ENCODE assay signal across 1 cellular context in the genomic region with DNA sequence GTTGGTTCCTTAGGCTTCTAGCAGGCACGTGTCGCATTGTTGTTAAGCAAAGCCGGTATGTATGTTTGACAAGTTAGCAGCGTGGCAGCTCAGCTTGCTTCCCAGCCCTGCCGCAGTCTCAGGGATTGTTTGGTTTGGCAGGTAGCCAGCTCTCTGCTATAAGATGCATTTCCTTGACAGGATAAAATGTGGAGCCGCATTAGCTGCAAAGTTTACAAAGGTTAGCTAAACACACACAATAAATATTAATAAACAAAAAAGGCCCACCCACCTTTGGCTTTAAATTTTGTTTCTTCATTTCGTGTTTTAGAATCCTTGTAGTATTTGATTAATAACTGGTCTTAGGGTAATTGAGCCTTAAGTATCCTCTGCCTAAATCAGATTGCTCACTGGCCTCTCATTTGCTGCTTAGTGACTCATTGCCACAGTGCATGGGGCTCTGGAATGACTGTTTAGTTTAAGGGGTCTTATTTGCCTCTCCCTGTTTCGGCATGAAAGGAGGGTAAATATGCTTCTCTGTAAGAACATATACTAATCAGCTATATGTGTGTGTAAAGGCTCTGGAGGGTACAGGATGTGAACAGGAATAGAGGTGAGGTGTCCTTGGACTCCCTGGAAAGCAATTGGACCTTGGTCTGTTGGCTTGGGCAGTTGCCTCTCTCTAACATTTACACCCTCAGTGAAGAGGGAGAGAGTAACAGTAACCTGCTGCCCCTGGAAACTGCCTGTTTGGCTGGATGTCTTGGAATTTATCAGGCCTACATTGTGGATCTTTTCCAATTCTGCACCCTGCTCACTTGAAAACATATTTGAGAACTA.
A peak's percentile ranks its signal among the peaks of the same experiment; 100 is the strongest.
TF ChIP-seq lines count a peak whose summit lies in the region.

No MANE protein-coding gene starts in this region.

TF ChIP-seq in SK-N-SH, 30 proteins besides CTCF, POLR2A, EP300 and RAD21 (continued from another document):
- TF ChIP-seq, protein P1, sequence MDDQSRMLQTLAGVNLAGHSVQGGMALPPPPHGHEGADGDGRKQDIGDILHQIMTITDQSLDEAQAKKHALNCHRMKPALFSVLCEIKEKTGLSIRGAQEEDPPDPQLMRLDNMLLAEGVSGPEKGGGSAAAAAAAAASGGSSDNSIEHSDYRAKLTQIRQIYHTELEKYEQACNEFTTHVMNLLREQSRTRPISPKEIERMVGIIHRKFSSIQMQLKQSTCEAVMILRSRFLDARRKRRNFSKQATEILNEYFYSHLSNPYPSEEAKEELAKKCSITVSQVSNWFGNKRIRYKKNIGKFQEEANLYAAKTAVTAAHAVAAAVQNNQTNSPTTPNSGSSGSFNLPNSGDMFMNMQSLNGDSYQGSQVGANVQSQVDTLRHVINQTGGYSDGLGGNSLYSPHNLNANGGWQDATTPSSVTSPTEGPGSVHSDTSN (IDR thresholded peaks at IDR 0.05), result peak; percentile 78
- peak; percentile 69 for TF ChIP-seq TCF12 (IDR thresholded peaks at IDR 0.05)
- TF ChIP-seq, protein P2, sequence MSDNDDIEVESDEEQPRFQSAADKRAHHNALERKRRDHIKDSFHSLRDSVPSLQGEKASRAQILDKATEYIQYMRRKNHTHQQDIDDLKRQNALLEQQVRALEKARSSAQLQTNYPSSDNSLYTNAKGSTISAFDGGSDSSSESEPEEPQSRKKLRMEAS (IDR thresholded peaks at IDR 0.05; ENCODE audit: low read depth), result peak; percentile 99
- 0 out of 2 replicates have a peak, but pooled peaks have one; percentile 10 for TF ChIP-seq RXRA (IDR thresholded peaks at IDR 0.05; ENCODE audit: borderline replicate concordance, low read depth)
- TF ChIP-seq RFX5 (IDR thresholded peaks at IDR 0.05; ENCODE audit: low read length), result no peak
- TF ChIP-seq, protein P3, sequence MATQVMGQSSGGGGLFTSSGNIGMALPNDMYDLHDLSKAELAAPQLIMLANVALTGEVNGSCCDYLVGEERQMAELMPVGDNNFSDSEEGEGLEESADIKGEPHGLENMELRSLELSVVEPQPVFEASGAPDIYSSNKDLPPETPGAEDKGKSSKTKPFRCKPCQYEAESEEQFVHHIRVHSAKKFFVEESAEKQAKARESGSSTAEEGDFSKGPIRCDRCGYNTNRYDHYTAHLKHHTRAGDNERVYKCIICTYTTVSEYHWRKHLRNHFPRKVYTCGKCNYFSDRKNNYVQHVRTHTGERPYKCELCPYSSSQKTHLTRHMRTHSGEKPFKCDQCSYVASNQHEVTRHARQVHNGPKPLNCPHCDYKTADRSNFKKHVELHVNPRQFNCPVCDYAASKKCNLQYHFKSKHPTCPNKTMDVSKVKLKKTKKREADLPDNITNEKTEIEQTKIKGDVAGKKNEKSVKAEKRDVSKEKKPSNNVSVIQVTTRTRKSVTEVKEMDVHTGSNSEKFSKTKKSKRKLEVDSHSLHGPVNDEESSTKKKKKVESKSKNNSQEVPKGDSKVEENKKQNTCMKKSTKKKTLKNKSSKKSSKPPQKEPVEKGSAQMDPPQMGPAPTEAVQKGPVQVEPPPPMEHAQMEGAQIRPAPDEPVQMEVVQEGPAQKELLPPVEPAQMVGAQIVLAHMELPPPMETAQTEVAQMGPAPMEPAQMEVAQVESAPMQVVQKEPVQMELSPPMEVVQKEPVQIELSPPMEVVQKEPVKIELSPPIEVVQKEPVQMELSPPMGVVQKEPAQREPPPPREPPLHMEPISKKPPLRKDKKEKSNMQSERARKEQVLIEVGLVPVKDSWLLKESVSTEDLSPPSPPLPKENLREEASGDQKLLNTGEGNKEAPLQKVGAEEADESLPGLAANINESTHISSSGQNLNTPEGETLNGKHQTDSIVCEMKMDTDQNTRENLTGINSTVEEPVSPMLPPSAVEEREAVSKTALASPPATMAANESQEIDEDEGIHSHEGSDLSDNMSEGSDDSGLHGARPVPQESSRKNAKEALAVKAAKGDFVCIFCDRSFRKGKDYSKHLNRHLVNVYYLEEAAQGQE (IDR thresholded peaks at IDR 0.05; ENCODE audit: low read depth, low read length), result no peak
